Comparison of ENCODE assay signal across 8 cellular contexts in the genomic region with DNA sequence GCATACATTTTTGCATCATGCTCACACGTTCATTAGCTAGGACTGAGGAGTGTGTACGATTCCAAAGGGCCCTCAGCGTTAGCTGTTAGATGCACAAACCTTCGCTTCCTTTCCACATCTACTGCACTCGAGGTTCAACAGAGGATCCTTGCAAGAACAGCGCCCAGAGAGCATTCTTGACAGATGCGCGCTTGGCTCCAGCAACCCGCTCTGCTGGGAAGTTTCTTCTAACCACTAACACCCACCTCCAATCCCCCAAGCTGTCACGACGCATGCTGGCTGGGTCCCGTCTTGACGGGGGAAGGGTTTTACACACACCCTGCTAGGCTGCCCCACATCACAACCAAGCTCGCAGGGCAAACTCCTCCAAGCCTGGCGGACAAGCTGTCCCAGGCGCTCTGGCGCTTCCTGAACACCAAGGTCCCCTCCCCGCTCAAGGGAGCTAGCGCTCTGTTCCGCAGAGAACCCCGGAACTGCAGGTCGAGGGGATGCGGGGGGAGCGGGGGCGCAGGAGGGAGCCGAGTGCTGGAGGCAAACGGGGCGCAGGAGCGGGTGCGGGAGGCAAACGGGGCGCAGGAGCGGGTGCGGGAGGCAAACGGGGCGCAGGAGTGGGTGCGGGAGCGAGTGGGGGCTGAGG. TPM values are rescaled to one million over a fixed set of nuclear protein-coding genes. Genes with fewer than 3 reads are reported as not detected.
DNase-seq lines count a peak whose midpoint lies in the region; ATAC-seq, FAIRE-seq and TF ChIP-seq lines count a peak whose summit lies in the region.

No MANE protein-coding gene starts in this region.

- no peaks in the 10 kb centered on the region for H3F3A ChIP-seq in SU-DHL-6 (ENCODE audit: insufficient read depth)

- no peaks in the 10 kb centered on the region for H3K9me2 ChIP-seq in SU-DHL-6 (replicated peaks; ENCODE audit: insufficient read depth, low read length)

- ATAC-seq in HG03175 (IDR thresholded peaks at IDR 0.05; ENCODE audit: unreplicated experiment) (peak; percentile 49), upper lobe of left lung (ENCODE audit: low FRiP score in 2 of 2) (peak; percentile 66 to 72)

- TF ChIP-seq POLR2A in upper lobe of left lung (IDR thresholded peaks at IDR 0.05): peak in 1 of 4 donors; percentile 7

- H3K9me3 ChIP-seq in SU-DHL-6 (ENCODE audit: insufficient read depth, low read length) (no peaks in the 10 kb centered on the region), endocrine pancreas (ENCODE audit: control insufficient read depth, low read length) (no peaks in the 10 kb centered on the region), upper lobe of left lung (no peaks in the 10 kb centered on the region)

- WGBS in upper lobe of left lung, 2 donors: 1 to 2% methylated on average over 26 to 37 of the region's 38 CpGs

- H3K27ac ChIP-seq in SU-DHL-6 (ENCODE audit: low read depth, low read length) (no peak overlapping the region), upper lobe of left lung (peak overlapping the region; percentile 90 to 94 (median 93))

- H4K20me1 ChIP-seq in SU-DHL-6 (ENCODE audit: low read depth, low read length): no peaks in the 10 kb centered on the region

- no peaks in the 10 kb centered on the region for H3K79me2 ChIP-seq in SU-DHL-6 (ENCODE audit: insufficient read depth, low read length)

- H3K27me3 ChIP-seq in SU-DHL-6 (ENCODE audit: low read length) (no peaks in the 10 kb centered on the region), endocrine pancreas (ENCODE audit: control insufficient read depth, insufficient read depth, low read length) (peaks cover 6% of the 10 kb centered on the region), upper lobe of left lung (peaks cover 0 to 13% (median 4%) of the 10 kb centered on the region in 4 donors)

- H3K4me1 ChIP-seq in endocrine pancreas (ENCODE audit: control insufficient read depth, insufficient read depth, low read length): no peaks in the 10 kb centered on the region
- peaks cover 0 to 45% (median 10%) of the 10 kb centered on the region in 4 donors for H3K4me1 ChIP-seq in upper lobe of left lung

- TF ChIP-seq CTCF in SU-DHL-6 (IDR thresholded peaks at IDR 0.05; ENCODE audit: insufficient read depth, low read length, poor library complexity, severe bottlenecking) (no peak), upper lobe of left lung (IDR thresholded peaks at IDR 0.05) (no peak)

- H3K4me3 ChIP-seq in SU-DHL-6 (ENCODE audit: insufficient read depth, low read length, poor library complexity, severe bottlenecking): no peak overlapping the region
- peak overlapping the region; percentile 65 for H3K4me3 ChIP-seq in endocrine pancreas (ENCODE audit: control insufficient read depth, insufficient read depth, low read length)
- peak overlapping the region; percentile 52 to 65 (median 63) for H3K4me3 ChIP-seq in upper lobe of left lung

- H3K36me3 ChIP-seq in SU-DHL-6 (ENCODE audit: low read length) (no peaks in the 10 kb centered on the region), endocrine pancreas (ENCODE audit: control insufficient read depth, insufficient read depth, low read length) (no peaks in the 10 kb centered on the region), upper lobe of left lung (no peaks in the 10 kb centered on the region)

- peak overlapping the region; percentile 12 for H3K4me2 ChIP-seq in SU-DHL-6 (ENCODE audit: low read depth, low read length, poor library complexity, severe bottlenecking)

- FAIRE-seq in RCC 7860 (lab: Jason Lieb, UNC): no peak

- peak; percentile 13 for DNase-seq in stimulated activated CD4-positive, alpha-beta T cell treated with anti-CD3 and anti-CD28 coated beads, Interleukin-4, amount 100 ng/mL, for 1 hour
- no peak for DNase-seq in stimulated activated CD4-positive, alpha-beta T cell treated with anti-CD3 and anti-CD28 coated beads, Interleukin-1b, Interleukin-23, amount 100 ng/mL, for 48 hours
- DNase-seq in middle frontal gyrus (ENCODE audit: extremely low spot score, low spot score) (peak; percentile 65), upper lobe of left lung (peak in 1 of 2 donors; percentile 49), RCC 7860 (ENCODE audit: low spot score) (no peak)

- H3K9ac ChIP-seq in SU-DHL-6 (ENCODE audit: low read length) (no peak overlapping the region), endocrine pancreas (ENCODE audit: control insufficient read depth, insufficient read depth, low read length) (peak overlapping the region; percentile 48)

- TF ChIP-seq EP300 in upper lobe of left lung (IDR thresholded peaks at IDR 0.05): peak in 1 of 4 donors; percentile 61

- peak overlapping the region; percentile 54 for H2AFZ ChIP-seq in SU-DHL-6 (ENCODE audit: low read depth, low read length, severe bottlenecking)

RNA-seq across cellular contexts. Expression of a gene that starts 0.7 kb away (rescaled TPM):
- 10 to 100 TPM; 18.9 to 37.2 (median 26.8) TPM for total RNA-seq in upper lobe of left lung

Comparison
In these comparisons a context has a peak if more than half of its experiments do, and no peak if none do; other contexts are left out.
1. DNase-seq: peak in stimulated activated CD4-positive, alpha-beta T cell treated with anti-CD3 and anti-CD28 coated beads, Interleukin-4, amount 100 ng/mL, for 1 hour (single experiment) and middle frontal gyrus (single experiment); none in stimulated activated CD4-positive, alpha-beta T cell treated with anti-CD3 and anti-CD28 coated beads, Interleukin-1b, Interleukin-23, amount 100 ng/mL, for 48 hours (single experiment) and RCC 7860 (single experiment).